15 cellular contexts compared by ENCODE assay signal in genomic region chr5:72283358-72283757, GRCh38. TPM values are rescaled to one million over a fixed set of nuclear protein-coding genes. Genes with fewer than 3 reads are reported as not detected.
DNase-seq lines count a peak whose midpoint lies in the region; ATAC-seq and TF ChIP-seq lines count a peak whose summit lies in the region.
"Had no signal": no experiment of that assay in that cellular context is flagged by ENCODE, and none has a peak within 500 bp of the region (broad histone marks: within the 10 kb centered on the region; RNA-seq: fewer than 3 reads in every experiment).

No MANE protein-coding gene starts in this region.

- no peak for TF ChIP-seq RAD21 in SK-N-SH (IDR thresholded peaks at IDR 0.05; ENCODE audit: low read length)

- H3K36me3 Mint-ChIP-seq in nephron (ENCODE audit: low read depth) (peaks cover 48% of the 10 kb centered on the region), glutamatergic neuron (ENCODE audit: unreplicated experiment) (no peaks in the 10 kb centered on the region)

- DNase-seq in AG04450 (ENCODE audit: low read depth, low spot score) (no peak), SK-N-SH (peak; percentile 17), esophagus squamous epithelium (lab: John Stamatoyannopoulos, UW) (no peak), glutamatergic neuron (no peak)
- DNase-seq in stimulated activated CD4-positive, alpha-beta T cell treated with anti-CD3 and anti-CD28 coated beads, Interleukin-4, amount 100 ng/mL, for 4 hours = no peak
- no peak for DNase-seq in activated T-cell treated with anti-CD3 and anti-CD28 coated beads, Interleukin-2, amount 50 U/mL, for 1 hour
- DNase-seq: activated CD4-positive, alpha-beta T cell treated with anti-CD3 and anti-CD28 coated beads for 48 hours; AML-193; effector memory CD8-positive, alpha-beta T cell; left lung; stimulated activated CD4-positive, alpha-beta T cell treated with anti-CD3 and anti-CD28 coated beads, Interleukin-12 subunit alpha, Interleukin-12 subunit beta, amount 100 ng/mL, for 4 hours had no signal

- H3K9ac ChIP-seq in SK-N-SH = no peak overlapping the region

- H3K9me2 ChIP-seq in SK-N-SH = no peaks in the 10 kb centered on the region

- H2AFZ ChIP-seq in SK-N-SH (ENCODE audit: low read depth) = no peak overlapping the region

- H3K27me3 Mint-ChIP-seq in nephron (ENCODE audit: low read depth) (no peaks in the 10 kb centered on the region), glutamatergic neuron (ENCODE audit: unreplicated experiment) (no peaks in the 10 kb centered on the region)
- H3K27me3 Mint-ChIP-seq: effector memory CD8-positive, alpha-beta T cell had no signal

- H3K79me2 ChIP-seq in SK-N-SH (ENCODE audit: insufficient read depth) = no peaks in the 10 kb centered on the region; the same call in 1 of the 2 replicates

- H3K9me3 Mint-ChIP-seq in nephron (peaks cover 3% of the 10 kb centered on the region), glutamatergic neuron (ENCODE audit: unreplicated experiment) (peaks cover 1% of the 10 kb centered on the region)
- H3K9me3 Mint-ChIP-seq: effector memory CD8-positive, alpha-beta T cell; T-helper 1 cell treated with Interleukin-12 subunit alpha and Interleukin-12 subunit beta and Interleukin-4 antibody, amounts not matched to agents 30 μg/mL and 1 μg/mL, for 36 hours had no signal

- H3K4me1 Mint-ChIP-seq in nephron (peaks cover 32% of the 10 kb centered on the region), glutamatergic neuron (ENCODE audit: low read depth, unreplicated experiment) (peaks cover 11% of the 10 kb centered on the region)

- no peak for ATAC-seq in HG03025 (IDR thresholded peaks at IDR 0.05; ENCODE audit: low FRiP score, unreplicated experiment)
- ATAC-seq: effector memory CD8-positive, alpha-beta T cell; left lung had no signal

- POLR2A ChIA-PET in AG04450 (lab: Yijun Ruan, JAX) (no interaction called here), SK-N-SH (lab: Yijun Ruan, JAX) (interaction anchor here (1.3 to 2.1 kb wide), 3 partner anchors 25 to 344 kb away, joined by 4 to 15 read pairs (median 5); no protein-coding TSS in a partner anchor)

- H3K27ac ChIP-seq in AG04450 (ENCODE audit: low read depth, low read length) (peak overlapping the region; percentile 13), SK-N-SH (ENCODE audit: low read depth in 2 of 2, low read length in 1 of 2) (peak overlapping the region; percentile 88 to 90), esophagus squamous epithelium (peak overlapping the region in 3 of 4 donors; percentile 7 to 68 (median 57))
- H3K27ac ChIP-seq: neutrophil had no signal

- H3K27ac Mint-ChIP-seq in nephron = peak overlapping the region; percentile 84 to 95 (median 89)
- no peak overlapping the region for H3K27ac Mint-ChIP-seq in glutamatergic neuron (ENCODE audit: unreplicated experiment)
- H3K27ac Mint-ChIP-seq: T-helper 1 cell treated with Interleukin-12 subunit alpha and Interleukin-12 subunit beta and Interleukin-4 antibody, amounts not matched to agents 30 μg/mL and 1 μg/mL, for 36 hours had no signal

- no peak for TF ChIP-seq EP300 in SK-N-SH (IDR thresholded peaks at IDR 0.05; ENCODE audit: borderline replicate concordance in 1 of 2, low read depth in 1 of 2, low read length in 1 of 2)

- CTCF ChIA-PET in AG04450 (lab: Charles Lee) (interaction anchor here (1.1 kb wide), 1 partner anchor 14 kb away, joined by 3 read pairs; no protein-coding TSS in a partner anchor), SK-N-SH (lab: Yijun Ruan, JAX) (interaction anchor here (1.7 to 4.1 kb wide), 3 partner anchors 9 to 500 kb away, joined by 6 to 23 read pairs (median 10); no protein-coding TSS in a partner anchor)

- intact Hi-C loops in esophagus squamous epithelium (cut with DNase I) = no loop called here

- H3K36me3 ChIP-seq in SK-N-SH (replicated peaks in 1 of 2; ENCODE audit: control insufficient read depth in 1 of 2, insufficient read depth in 2 of 2, low read length in 1 of 2) (peaks cover 7 to 38% of the 10 kb centered on the region in 2 experiments), esophagus squamous epithelium (peaks cover 0 to 33% (median 5%) of the 10 kb centered on the region in 3 donors)
- H3K36me3 ChIP-seq: left lung, neutrophil had no signal

- no peaks in the 10 kb centered on the region for H3K27me3 ChIP-seq in AG04450 (ENCODE audit: control insufficient read depth, insufficient read depth, low read length)
- H3K27me3 ChIP-seq in SK-N-SH (ENCODE audit: insufficient read depth) = no peaks in the 10 kb centered on the region
- no peaks in the 10 kb centered on the region for H3K27me3 ChIP-seq in esophagus squamous epithelium
- H3K27me3 ChIP-seq: left lung, neutrophil had no signal

- H3K9me3 ChIP-seq in AG04450 (ENCODE audit: control insufficient read depth, insufficient read depth, low read length) (no peaks in the 10 kb centered on the region), SK-N-SH (no peaks in the 10 kb centered on the region), esophagus squamous epithelium (no peaks in the 10 kb centered on the region)
- H3K9me3 ChIP-seq: left lung, neutrophil had no signal

- H4K20me1 ChIP-seq in SK-N-SH (ENCODE audit: insufficient read depth) = no peaks in the 10 kb centered on the region

- no peak for TF ChIP-seq POLR2A in esophagus squamous epithelium (IDR thresholded peaks at IDR 0.05)

- no peak overlapping the region for H3K4me3 ChIP-seq in AG04450 (ENCODE audit: low read depth, low read length)
- no peak overlapping the region for H3K4me3 ChIP-seq in SK-N-SH (ENCODE audit: low read depth in 2 of 2, low read length in 1 of 2)
- H3K4me3 ChIP-seq in esophagus squamous epithelium = no peak overlapping the region
- H3K4me3 ChIP-seq: left lung had no signal

- no peak for TF ChIP-seq CTCF in AG04450 (IDR thresholded peaks at IDR 0.05; ENCODE audit: low read depth, low read length)
- TF ChIP-seq CTCF in SK-N-SH (IDR thresholded peaks at IDR 0.05) = no peak
- no peak for TF ChIP-seq CTCF in esophagus squamous epithelium (IDR thresholded peaks at IDR 0.05)
- no peak for TF ChIP-seq CTCF in nephron (IDR thresholded peaks at IDR 0.05; ENCODE audit: unreplicated experiment in 3 of 3)
- TF ChIP-seq CTCF in glutamatergic neuron (IDR thresholded peaks at IDR 0.05; ENCODE audit: partially characterized antibody, unreplicated experiment) = no peak

- 73% methylated on average over 2 of the region's 2 CpGs for WGBS in SK-N-SH (ENCODE audit: low lambda C conversion rate)
- WGBS in esophagus squamous epithelium, 2 donors = 50 to 71% methylated on average over 2 of the region's 2 CpGs

- H3F3A ChIP-seq in SK-N-SH (replicated peaks; ENCODE audit: insufficient read depth) = peaks cover 38% of the 10 kb centered on the region

- peak overlapping the region; percentile 57; the same call in 1 of the 2 replicates for H3K4me2 ChIP-seq in SK-N-SH

- H3K4me1 ChIP-seq in SK-N-SH (ENCODE audit: control insufficient read depth in 1 of 2, insufficient read depth in 2 of 2, low read depth in 1 of 2, low read length in 1 of 2) (peaks cover 33% of the 10 kb centered on the region in 2 experiments), esophagus squamous epithelium (peaks cover 0 to 33% (median 3%) of the 10 kb centered on the region in 3 donors)

- no peak overlapping the region for H3K4me3 Mint-ChIP-seq in nephron
- no peak overlapping the region for H3K4me3 Mint-ChIP-seq in glutamatergic neuron (ENCODE audit: unreplicated experiment)
- H3K4me3 Mint-ChIP-seq: effector memory CD8-positive, alpha-beta T cell; T-helper 1 cell treated with Interleukin-12 subunit alpha and Interleukin-12 subunit beta and Interleukin-4 antibody, amounts not matched to agents 30 μg/mL and 1 μg/mL, for 36 hours had no signal

TF ChIP-seq in SK-N-SH, 30 proteins besides CTCF, POLR2A, EP300 and RAD21 (continues in another document):
- TF ChIP-seq RFX5 (IDR thresholded peaks at IDR 0.05; ENCODE audit: low read length) = no peak
- TF ChIP-seq RXRA (IDR thresholded peaks at IDR 0.05; ENCODE audit: borderline replicate concordance, low read depth) = no peak
- TF ChIP-seq TAF1 (IDR thresholded peaks at IDR 0.05; ENCODE audit: borderline replicate concordance, low read depth, low read length) = no peak
- TF ChIP-seq MEF2A (IDR thresholded peaks at IDR 0.05; ENCODE audit: borderline replicate concordance, low read depth) = no peak
- no peak for TF ChIP-seq NRF1 (IDR thresholded peaks at IDR 0.05; ENCODE audit: low read depth, low read length)
- TF ChIP-seq NFIC (IDR thresholded peaks at IDR 0.05; ENCODE audit: borderline replicate concordance) = no peak
- no peak for TF ChIP-seq GABPA (IDR thresholded peaks at IDR 0.05; ENCODE audit: low read depth)

RNA-seq across cellular contexts. Expression of gene MRPS27, which starts 36.7 kb away (rescaled TPM):
- 87.5 and 98.3 TPM in 2 replicates for polyA plus RNA-seq in AG04450 (2011; rRNA removed)
- polyA minus RNA-seq in AG04450 (2011; rRNA and poly(A)+ RNA removed) = 91.9 and 105 TPM in 2 replicates
- 37.5 and 48.2 TPM in 2 replicates for polyA plus RNA-seq in SK-N-SH (2012; rRNA removed)
- 39.8 and 47.0 TPM in 2 replicates for polyA plus RNA-seq in SK-N-SH (2012; cell fraction: cytosol; rRNA removed)
- polyA plus RNA-seq in SK-N-SH (2012; cell fraction: nucleus; rRNA removed) = 38.6 and 42.4 TPM in 2 replicates
- 10 to 100 TPM; 33.7 to 60.0 (median 53.9) TPM for total RNA-seq in esophagus squamous epithelium
- 30.1 TPM for total RNA-seq in glutamatergic neuron (ENCODE audit: unreplicated experiment)

RNA-seq across cellular contexts. Expression of gene PTCD2, which starts 36.8 kb away (rescaled TPM):
- polyA plus RNA-seq in AG04450 (2011; rRNA removed) (9.8 and 13.9 TPM in 2 replicates), SK-N-SH (2012; rRNA removed) (6.7 and 8.6 TPM in 2 replicates)
- 9.8 and 11.5 TPM in 2 replicates for polyA minus RNA-seq in AG04450 (2011; rRNA and poly(A)+ RNA removed)
- polyA plus RNA-seq in SK-N-SH (2012; cell fraction: cytosol; rRNA removed) = 8.0 and 8.9 TPM in 2 replicates
- polyA plus RNA-seq in SK-N-SH (2012; cell fraction: nucleus; rRNA removed) = 7.1 and 13.0 TPM in 2 replicates
- total RNA-seq in esophagus squamous epithelium (1 to 10 TPM; 3.1 to 8.7 (median 5.7) TPM), glutamatergic neuron (ENCODE audit: unreplicated experiment) (6.7 TPM)

Comparison
In these comparisons a context has a peak if more than half of its experiments do, and no peak if none do; other contexts are left out.
1. H3K27ac ChIP-seq: peak in every context shown above with its lines; median percentile 89 in SK-N-SH; 57 in esophagus squamous epithelium; 13 in AG04450.